ENCODE assay signal across 8 cellular contexts in the genomic region with DNA sequence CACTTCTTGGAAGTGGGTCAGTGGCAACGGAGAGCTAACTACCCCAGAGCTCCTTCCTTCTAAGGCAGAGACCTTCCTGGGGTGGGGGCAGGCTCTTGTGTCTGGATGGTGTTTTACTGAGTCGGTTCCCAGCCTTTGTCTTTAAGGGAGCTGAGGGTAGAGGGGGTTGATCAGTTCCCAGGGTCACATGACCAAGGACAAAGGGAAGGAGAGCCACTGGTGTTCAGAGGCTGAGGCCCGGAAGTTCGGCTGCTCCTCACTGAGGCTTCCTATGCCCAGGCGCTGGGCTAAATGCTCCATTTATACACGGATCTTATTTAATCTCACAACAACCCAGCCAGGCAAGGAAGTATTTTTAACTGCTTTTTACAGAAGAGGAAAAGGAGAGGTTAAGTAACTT. TPM values are rescaled to one million over a fixed set of nuclear protein-coding genes. Genes with fewer than 3 reads are reported as not detected.
DNase-seq lines count a peak whose midpoint lies in the region; ATAC-seq lines count a peak whose summit lies in the region.

No MANE protein-coding gene starts in this region.

- H3K79me2 ChIP-seq in trophoblast cell (ENCODE audit: control insufficient read depth, insufficient read depth, low read length, poor library complexity) = peaks cover 5% of the 10 kb centered on the region

- DNase-seq in DMS153 (lab: John Stamatoyannopoulos, UW) = peak; percentile 49
- DNase-seq in activated T-helper 1 cell treated with anti-CD3 and anti-CD28 coated beads, Interleukin-12 subunit alpha, Interleukin-12 subunit beta, Interleukin-2, Interleukin-4 antibody, amounts not matched to agents 30 ng/mL and 10 ng/mL and 1 ng/mL, durations not matched to agents 14 hours and 24 hours and 36 hours (ENCODE audit: low spot score) = no peak
- DNase-seq in left ventricle myocardium superior = peak; percentile 68
- DNase-seq in trophoblast cell = peak; percentile 38 to 60
- DNase-seq in stimulated activated CD4-positive, alpha-beta T cell treated with anti-CD3 and anti-CD28 coated beads, Interleukin-4, amount 100 ng/mL, for 4 hours = no peak

- no peak overlapping the region for H2BK12ac ChIP-seq in trophoblast cell (ENCODE audit: low read length)

- peak overlapping the region; percentile 0 for H3K27ac Mint-ChIP-seq in activated T-helper 1 cell treated with anti-CD3 and anti-CD28 coated beads, Interleukin-12 subunit alpha, Interleukin-12 subunit beta, Interleukin-2, Interleukin-4 antibody, amounts not matched to agents 30 ng/mL and 10 ng/mL and 1 ng/mL, durations not matched to agents 14 hours and 24 hours and 36 hours

- no peaks in the 10 kb centered on the region for H3K4me1 Mint-ChIP-seq in activated T-helper 1 cell treated with anti-CD3 and anti-CD28 coated beads, Interleukin-12 subunit alpha, Interleukin-12 subunit beta, Interleukin-2, Interleukin-4 antibody, amounts not matched to agents 30 ng/mL and 10 ng/mL and 1 ng/mL, durations not matched to agents 14 hours and 24 hours and 36 hours (ENCODE audit: low read depth)

- H2AFZ ChIP-seq in trophoblast cell (ENCODE audit: insufficient read depth, low read length, poor library complexity) = no peak overlapping the region

- peak overlapping the region; percentile 5 for H2BK5ac ChIP-seq in trophoblast cell (ENCODE audit: low read depth, low read length, poor library complexity)

- H3K27ac ChIP-seq in trophoblast cell (ENCODE audit: low read depth, low read length) = peak overlapping the region; percentile 13

- no peaks in the 10 kb centered on the region for H3K27me3 ChIP-seq in trophoblast cell (ENCODE audit: insufficient read depth, low read length)

- H3K18ac ChIP-seq in trophoblast cell (ENCODE audit: low read length) = no peak overlapping the region

- H3K4me2 ChIP-seq in trophoblast cell (ENCODE audit: low read length) = peak overlapping the region; percentile 69

- peak overlapping the region; percentile 74 for H4K91ac ChIP-seq in trophoblast cell (ENCODE audit: low read depth, low read length)

- H3K36me3 ChIP-seq in trophoblast cell (ENCODE audit: control insufficient read depth in 1 of 2, insufficient read depth in 2 of 2, low read length in 2 of 2) = peaks cover 36 to 37% of the 10 kb centered on the region in 2 experiments

- H3K4me3 Mint-ChIP-seq in activated T-helper 1 cell treated with anti-CD3 and anti-CD28 coated beads, Interleukin-12 subunit alpha, Interleukin-12 subunit beta, Interleukin-2, Interleukin-4 antibody, amounts not matched to agents 30 ng/mL and 10 ng/mL and 1 ng/mL, durations not matched to agents 14 hours and 24 hours and 36 hours = no peak overlapping the region

- intact Hi-C loops in activated T-helper 1 cell treated with anti-CD3 and anti-CD28 coated beads, Interleukin-12 subunit alpha, Interleukin-12 subunit beta, Interleukin-2, Interleukin-4 antibody, amounts not matched to agents 30 ng/mL and 10 ng/mL and 1 ng/mL, durations not matched to agents 14 hours and 24 hours and 36 hours (cut with micrococcal nuclease) = no loop called here
- intact Hi-C loops in left ventricle myocardium superior (cut with micrococcal nuclease) = no loop called here

- peak overlapping the region; percentile 12 for H3K14ac ChIP-seq in trophoblast cell (ENCODE audit: low read length)

- H3K4me3 ChIP-seq in trophoblast cell (ENCODE audit: low read depth, low read length) = no peak overlapping the region

- H3K4ac ChIP-seq in trophoblast cell (ENCODE audit: low read depth, low read length) = no peak overlapping the region

- H3K4me1 ChIP-seq in trophoblast cell (ENCODE audit: control insufficient read depth in 1 of 2, insufficient read depth in 2 of 2, low read length in 2 of 2) = peaks cover 44 to 47% of the 10 kb centered on the region in 2 experiments

- peak overlapping the region; percentile 2 for H2AK5ac ChIP-seq in trophoblast cell (ENCODE audit: low read length)

- peak overlapping the region; percentile 67 for H2BK120ac ChIP-seq in trophoblast cell (ENCODE audit: insufficient read depth, low read length, poor library complexity)

- no peak overlapping the region for H3K23ac ChIP-seq in trophoblast cell (ENCODE audit: low read length)

- no CpG with 5 or more reads among the region's 6 CpGs for WGBS in trophoblast cell (ENCODE audit: extremely low coverage, insufficient coverage, insufficient read length)

- peaks cover 2% of the 10 kb centered on the region for H3K9me3 ChIP-seq in trophoblast cell (ENCODE audit: insufficient read depth, low read depth, low read length)

- no peak overlapping the region for H3K9ac ChIP-seq in trophoblast cell (ENCODE audit: low read length)

- ATAC-seq in left ventricle myocardium superior = peak; percentile 79
- ATAC-seq in GM18511 (IDR thresholded peaks at IDR 0.05; ENCODE audit: unreplicated experiment) = no peak
- ATAC-seq in HG02763 (IDR thresholded peaks at IDR 0.05; ENCODE audit: unreplicated experiment) = no peak
- no peak for ATAC-seq in GM19397 (IDR thresholded peaks at IDR 0.05; ENCODE audit: unreplicated experiment)

- H3K79me1 ChIP-seq in trophoblast cell (ENCODE audit: low read length) = peaks cover 16% of the 10 kb centered on the region

- peak overlapping the region; percentile 77 for H4K8ac ChIP-seq in trophoblast cell (ENCODE audit: low read depth, low read length)

- no peaks in the 10 kb centered on the region for H3K9me3 Mint-ChIP-seq in activated T-helper 1 cell treated with anti-CD3 and anti-CD28 coated beads, Interleukin-12 subunit alpha, Interleukin-12 subunit beta, Interleukin-2, Interleukin-4 antibody, amounts not matched to agents 30 ng/mL and 10 ng/mL and 1 ng/mL, durations not matched to agents 14 hours and 24 hours and 36 hours

- H3K36me3 Mint-ChIP-seq in activated T-helper 1 cell treated with anti-CD3 and anti-CD28 coated beads, Interleukin-12 subunit alpha, Interleukin-12 subunit beta, Interleukin-2, Interleukin-4 antibody, amounts not matched to agents 30 ng/mL and 10 ng/mL and 1 ng/mL, durations not matched to agents 14 hours and 24 hours and 36 hours (ENCODE audit: low read depth) = no peaks in the 10 kb centered on the region

- H4K12ac ChIP-seq in trophoblast cell (ENCODE audit: low read depth, low read length) = no peak overlapping the region

- peaks cover 33% of the 10 kb centered on the region for H3K27me3 Mint-ChIP-seq in activated T-helper 1 cell treated with anti-CD3 and anti-CD28 coated beads, Interleukin-12 subunit alpha, Interleukin-12 subunit beta, Interleukin-2, Interleukin-4 antibody, amounts not matched to agents 30 ng/mL and 10 ng/mL and 1 ng/mL, durations not matched to agents 14 hours and 24 hours and 36 hours (ENCODE audit: insufficient read depth)

RNA-seq across cellular contexts. Expression of gene EPHB3, which starts 21.0 kb away (rescaled TPM):
- total RNA-seq in activated T-helper 1 cell treated with anti-CD3 and anti-CD28 coated beads, Interleukin-12 subunit alpha, Interleukin-12 subunit beta, Interleukin-2, Interleukin-4 antibody, amounts not matched to agents 30 ng/mL and 10 ng/mL and 1 ng/mL, durations not matched to agents 14 hours and 24 hours and 36 hours = 0.31 TPM in 1 of 2 replicates, not detected in the other
- total RNA-seq in left ventricle myocardium superior = 1.6 TPM
- polyA plus RNA-seq in trophoblast cell (2013) = 11.1 and 12.0 TPM in 2 replicates

Comparison
In these comparisons a context has a peak if more than half of its experiments do, and no peak if none do; other contexts are left out.
1. DNase-seq: peak in DMS153 (single experiment), left ventricle myocardium superior (single experiment) and trophoblast cell (2 of 2); none in activated T-helper 1 cell treated with anti-CD3 and anti-CD28 coated beads, Interleukin-12 subunit alpha, Interleukin-12 subunit beta, Interleukin-2, Interleukin-4 antibody, amounts not matched to agents 30 ng/mL and 10 ng/mL and 1 ng/mL, durations not matched to agents 14 hours and 24 hours and 36 hours (single experiment) and stimulated activated CD4-positive, alpha-beta T cell treated with anti-CD3 and anti-CD28 coated beads, Interleukin-4, amount 100 ng/mL, for 4 hours (0 of 2).